8 cellular contexts compared by ENCODE assay signal in the genomic region with DNA sequence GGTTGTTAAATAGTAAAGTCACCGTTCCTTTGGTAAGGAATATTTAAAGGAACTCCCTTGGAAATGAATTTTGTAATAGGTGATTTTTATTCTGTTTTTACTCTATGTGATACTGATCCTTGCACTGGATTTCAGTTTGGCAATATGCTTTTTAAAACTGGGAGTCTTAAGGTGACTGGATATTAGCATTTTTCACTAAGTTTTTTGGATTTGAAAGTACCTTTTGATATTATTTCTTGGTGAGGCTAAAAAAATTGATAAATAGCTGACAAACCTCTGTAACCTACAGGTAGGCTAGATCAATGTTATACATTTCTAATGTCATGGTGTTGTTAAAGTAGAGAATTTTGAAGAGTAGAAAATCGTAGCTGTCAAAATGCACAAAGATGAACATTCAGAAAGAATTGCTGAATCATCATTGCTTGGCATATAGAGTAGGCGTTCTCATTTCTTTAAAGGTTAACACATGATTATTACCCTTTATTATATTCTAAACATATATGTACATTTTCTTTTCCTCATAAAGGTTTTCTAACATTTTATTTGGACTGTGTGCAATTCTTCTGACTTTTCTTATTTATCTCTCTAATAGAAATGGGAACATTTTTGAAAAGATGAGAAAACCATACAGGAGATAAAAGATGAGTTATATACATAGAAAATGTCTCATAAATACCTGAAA. TPM values are rescaled to one million over a fixed set of nuclear protein-coding genes. Genes with fewer than 3 reads are reported as not detected.
DNase-seq lines count a peak whose midpoint lies in the region; ATAC-seq and TF ChIP-seq lines count a peak whose summit lies in the region.

No MANE protein-coding gene starts in this region.

- intact Hi-C loops in PC-9 (cut with micrococcal nuclease; ENCODE audit: unreplicated experiment) (loop anchor here (5.0 kb wide), 1 partner anchor 89 kb away; no protein-coding TSS in a partner anchor), posterior vena cava (cut with DNase I) (no loop called here)

- peaks cover under 1% of the 10 kb centered on the region for H3K36me3 Mint-ChIP-seq in progenitor cell of endocrine pancreas (ENCODE audit: insufficient read depth)

- peak overlapping the region; percentile 0 to 60; a peak in 2 of 4 replicates for H3K4me3 ChIP-seq in DND-41 (ENCODE audit: low read depth in 1 of 2, low read length in 2 of 2)
- peak overlapping the region; percentile 73; the same call in 1 of the 2 replicates for H3K4me3 ChIP-seq in PC-9
- peak overlapping the region; percentile 95 for H3K4me3 ChIP-seq in endocrine pancreas (ENCODE audit: control insufficient read depth, insufficient read depth, low read length)

- H3K79me2 ChIP-seq in DND-41 (ENCODE audit: insufficient read depth, low read length): peaks cover 28% of the 10 kb centered on the region
- H3K79me2 ChIP-seq in PC-9 (ENCODE audit: low read depth): peaks cover 34% of the 10 kb centered on the region

- DNase-seq in DND-41: no peak
- no peak for DNase-seq in PC-9
- DNase-seq in progenitor cell of endocrine pancreas (ENCODE audit: low spot score, unreplicated experiment): no peak
- DNase-seq in posterior vena cava (ENCODE audit: low spot score): no peak
- no peak for DNase-seq in dedifferentiated amniotic fluid mesenchymal stem cell (ENCODE audit: extremely low spot score)

- H4K20me1 ChIP-seq in DND-41 (ENCODE audit: insufficient read depth, low read length) (no peaks in the 10 kb centered on the region), PC-9 (ENCODE audit: insufficient read depth) (no peaks in the 10 kb centered on the region)

- CTCF ChIA-PET in PC-9 (lab: Charles Lee): no interaction called here

- ATAC-seq in DND-41 (ENCODE audit: insufficient read depth, low read depth) (no peak), HG03095 (IDR thresholded peaks at IDR 0.05; ENCODE audit: unreplicated experiment) (no peak)
- ATAC-seq in activated CD4-positive, CD25-positive, alpha-beta regulatory T cell treated with anti-CD3 and anti-CD28 coated beads, Interleukin-2, amount 50 U/mL, for 24 hours: no peak

- H3K27me3 ChIP-seq in DND-41 (ENCODE audit: insufficient read depth, low read length, poor library complexity) (no peaks in the 10 kb centered on the region), PC-9 (ENCODE audit: insufficient read depth, low read depth) (no peaks in the 10 kb centered on the region), endocrine pancreas (ENCODE audit: control insufficient read depth, insufficient read depth, low read length) (no peaks in the 10 kb centered on the region)

- no TSS peak for BruUV-seq in PC-9 (replicated peaks; lab: Mats Ljungman, UMichigan)

- no peak overlapping the region for H3K4me3 Mint-ChIP-seq in progenitor cell of endocrine pancreas (ENCODE audit: low read depth)

- no peak overlapping the region for H2AFZ ChIP-seq in DND-41 (ENCODE audit: low read depth, low read length)
- H2AFZ ChIP-seq in PC-9: no peak overlapping the region; the same call in 1 of the 2 replicates

- H3K9ac ChIP-seq in DND-41 (ENCODE audit: low read depth, low read length) (peak overlapping the region; percentile 65), endocrine pancreas (ENCODE audit: control insufficient read depth, insufficient read depth, low read length) (no peak overlapping the region)

- H3K4me1 ChIP-seq in DND-41 (ENCODE audit: insufficient read depth, low read length): peaks cover 47% of the 10 kb centered on the region
- H3K4me1 ChIP-seq in PC-9 (replicated peaks; ENCODE audit: insufficient read depth): peaks cover 46% of the 10 kb centered on the region
- peaks cover 12% of the 10 kb centered on the region for H3K4me1 ChIP-seq in endocrine pancreas (ENCODE audit: control insufficient read depth, insufficient read depth, low read length)

- H3K27ac Mint-ChIP-seq in progenitor cell of endocrine pancreas: peak overlapping the region; percentile 11

- H3K9me3 ChIP-seq in DND-41 (ENCODE audit: insufficient read depth, low read length, severe bottlenecking) (no peaks in the 10 kb centered on the region), PC-9 (ENCODE audit: insufficient read depth, low read depth) (no peaks in the 10 kb centered on the region), endocrine pancreas (ENCODE audit: control insufficient read depth, low read length) (no peaks in the 10 kb centered on the region)

- TF ChIP-seq CTCF in DND-41 (IDR thresholded peaks at IDR 0.05; ENCODE audit: borderline replicate concordance, extremely low read depth, low read length, poor library complexity, severe bottlenecking): no peak
- TF ChIP-seq CTCF in PC-9 (conservative IDR thresholded peaks at IDR 0.05): no peak
- no peak for TF ChIP-seq CTCF in progenitor cell of endocrine pancreas (IDR thresholded peaks at IDR 0.05; ENCODE audit: unreplicated experiment)

- no peaks in the 10 kb centered on the region for H3K9me3 Mint-ChIP-seq in progenitor cell of endocrine pancreas (ENCODE audit: low read depth)

- peak overlapping the region; percentile 0; the same call in 1 of the 2 replicates for H3K27ac ChIP-seq in DND-41 (ENCODE audit: low read length)
- peak overlapping the region; percentile 96 for H3K27ac ChIP-seq in PC-9

- peaks cover 33% of the 10 kb centered on the region for H3F3A ChIP-seq in PC-9 (ENCODE audit: insufficient read depth, low read depth)

- peaks cover 17% of the 10 kb centered on the region for H3K4me1 Mint-ChIP-seq in progenitor cell of endocrine pancreas (ENCODE audit: low read depth)

- H3K36me3 ChIP-seq in DND-41 (ENCODE audit: insufficient read depth, low read length) (no peaks in the 10 kb centered on the region), PC-9 (ENCODE audit: low read depth) (no peaks in the 10 kb centered on the region), endocrine pancreas (ENCODE audit: control insufficient read depth, insufficient read depth, low read length) (no peaks in the 10 kb centered on the region)

- POLR2A ChIA-PET in PC-9 (lab: Charles Lee; ENCODE audit: unreplicated experiment): no interaction called here

- no peaks in the 10 kb centered on the region for H3K27me3 Mint-ChIP-seq in progenitor cell of endocrine pancreas

- H3K9me2 ChIP-seq in PC-9 (ENCODE audit: insufficient read depth): no peaks in the 10 kb centered on the region

- peak overlapping the region; percentile 81 for H3K4me2 ChIP-seq in DND-41 (ENCODE audit: insufficient read depth, low read length)
- H3K4me2 ChIP-seq in PC-9: peak overlapping the region; percentile 79

RNA-seq across cellular contexts. Expression of a gene that starts 1.5 kb away (rescaled TPM):
- total RNA-seq in PC-9 (2021) (35.6 and 45.5 TPM in 2 replicates), progenitor cell of endocrine pancreas (27.2 and 30.1 TPM in 2 replicates), posterior vena cava (100 to 1,000 TPM in 1 of 2 donors, 10 to 100 TPM in 1; 77.3 to 229 TPM)

RNA-seq across cellular contexts. Expression of a gene that starts 24.3 kb away (rescaled TPM):
- total RNA-seq in PC-9 (2021) (101 and 152 TPM in 2 replicates), progenitor cell of endocrine pancreas (259 and 270 TPM in 2 replicates), posterior vena cava (10 to 100 TPM; 90.7 to 99.3 TPM)

RNA-seq across cellular contexts. Expression of a gene that starts 42.6 kb away (rescaled TPM):
- 0.20 and 0.30 TPM in 2 replicates for total RNA-seq in PC-9 (2021)
- total RNA-seq in progenitor cell of endocrine pancreas: 3.0 and 4.2 TPM in 2 replicates
- 1 to 10 TPM; 3.0 to 8.4 TPM for total RNA-seq in posterior vena cava

Comparison
In these comparisons a context has a peak if more than half of its experiments do, and no peak if none do; other contexts are left out.
1. H3K4me3 ChIP-seq: peak in every context shown above with its lines; median percentile 95 in endocrine pancreas; 73 in PC-9; 30 in DND-41.